Comparison of ENCODE assay signal across 11 cellular contexts in the genomic region with DNA sequence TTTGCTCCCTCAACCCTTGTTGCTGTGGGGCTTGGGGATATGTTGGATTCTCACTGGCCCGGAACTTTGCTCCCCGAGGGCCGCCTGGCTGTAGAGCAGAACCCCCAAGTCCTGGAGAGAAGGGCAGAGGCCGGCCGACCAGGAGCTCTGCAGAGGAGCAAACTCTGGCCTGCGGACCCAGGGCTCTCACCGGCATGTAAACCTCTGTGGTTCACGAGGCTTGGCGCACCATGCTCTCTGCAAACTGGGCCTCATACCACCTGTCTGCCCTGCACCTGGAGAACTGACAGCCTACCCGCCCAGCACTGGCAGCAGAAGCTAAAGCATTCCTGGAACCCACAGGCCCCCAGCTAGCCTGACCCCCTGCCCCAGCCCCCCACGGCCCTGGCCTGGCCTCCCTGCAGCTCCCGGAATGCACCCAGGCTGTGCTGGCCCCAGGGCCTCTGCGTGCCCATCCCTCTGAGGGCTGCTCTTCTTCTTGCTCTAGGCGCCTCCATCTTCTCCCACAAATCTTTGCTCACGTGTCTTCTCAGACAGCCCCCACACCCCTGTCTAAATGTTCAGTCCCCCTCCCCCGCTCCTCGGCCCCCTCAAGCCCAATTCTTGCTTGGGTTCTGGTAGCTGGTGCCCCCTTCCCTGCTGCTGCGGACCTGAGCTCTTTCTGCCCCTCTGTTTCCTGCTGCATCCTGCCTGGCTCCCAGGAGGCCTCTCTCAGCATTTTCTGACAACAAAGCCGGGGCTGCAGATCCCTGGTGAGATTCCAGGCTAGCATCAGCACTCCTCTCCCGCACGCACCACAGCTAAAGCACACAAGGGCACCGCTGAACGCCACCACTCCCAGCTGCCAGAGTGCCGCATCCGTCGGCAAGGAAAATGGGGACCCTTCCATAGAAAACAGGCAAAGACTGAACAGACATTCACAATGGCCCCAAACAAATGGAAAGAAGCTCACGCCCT. TPM values are rescaled to one million over a fixed set of nuclear protein-coding genes. Genes with fewer than 3 reads are reported as not detected.
DNase-seq lines count a peak whose midpoint lies in the region; ATAC-seq and TF ChIP-seq lines count a peak whose summit lies in the region.
"Had no signal": no experiment of that assay in that cellular context is flagged by ENCODE, and none has a peak within 500 bp of the region (broad histone marks: within the 10 kb centered on the region; RNA-seq: fewer than 3 reads in every experiment).

No MANE protein-coding gene starts in this region.

- H3K27ac ChIP-seq in esophagus muscularis mucosa (replicated peaks in 1 of 4), result no peak overlapping the region

- H3K27me3 ChIP-seq in esophagus muscularis mucosa, result peaks cover 0 to 4% (median 0%) of the 10 kb centered on the region in 4 donors
- H3K27me3 ChIP-seq: body of pancreas had no signal

- intact Hi-C loops in esophagus muscularis mucosa (cut with DNase I), result no loop called here

- no peak for ATAC-seq in stimulated activated naive B cell treated with anti-CD40 and anti-IgM and Interleukin-4, amounts not matched to agents 10 μg/mL and 1 μg/mL and 100 μg/mL, for 72 hours (replicated peaks)
- ATAC-seq: body of pancreas had no signal

- H3K4me3 ChIP-seq in esophagus muscularis mucosa, result peak overlapping the region in 3 of 4 donors; percentile 68 to 85 (median 73)
- H3K4me3 ChIP-seq: lung had no signal

- peaks cover 25 to 43% (median 35%) of the 10 kb centered on the region in 4 donors for H3K4me1 ChIP-seq in esophagus muscularis mucosa

- TF ChIP-seq CTCF in esophagus muscularis mucosa (IDR thresholded peaks at IDR 0.05), result no peak

- no peaks in the 10 kb centered on the region for H3K36me3 ChIP-seq in esophagus muscularis mucosa

- DNase-seq in activated naive CD4-positive, alpha-beta T cell treated with anti-CD3 and anti-CD28 coated beads, Interleukin-2, amount 50 U/mL, for 16 hours, result no peak
- peak; percentile 93 for DNase-seq in NCI-H345 (lab: John Stamatoyannopoulos, UW)
- no peak for DNase-seq in esophagus muscularis mucosa (ENCODE audit: extremely low spot score)
- DNase-seq in stimulated activated naive B cell treated with anti-CD40 and anti-IgM and Interleukin-4, amounts not matched to agents 10 μg/mL and 1 μg/mL and 100 μg/mL, for 72 hours, result no peak
- DNase-seq in activated CD4-positive, CD25-positive, alpha-beta regulatory T cell treated with anti-CD3 and anti-CD28 coated beads, Interleukin-2, amount 50 U/mL, for 72 hours, result no peak
- no peak for DNase-seq in GF-D8 (lab: John Stamatoyannopoulos, UW)
- no peak for DNase-seq in NCI-H526 treated with DMSO at 0.1 percent for 48 hours (lab: John Stamatoyannopoulos, UW)
- DNase-seq: body of pancreas, NCI-H524 had no signal

- WGBS in esophagus muscularis mucosa, result 82% methylated on average over 15 of the region's 27 CpGs

- peak overlapping the region; percentile 65 for H3K27ac Mint-ChIP-seq in activated naive CD4-positive, alpha-beta T cell treated with anti-CD3 and anti-CD28 coated beads, Interleukin-2, amount 50 U/mL, for 24 hours
- peak overlapping the region; percentile 49 for H3K27ac Mint-ChIP-seq in stimulated activated naive B cell treated with anti-CD40 and anti-IgM and Interleukin-4, amounts not matched to agents 10 μg/mL and 1 μg/mL and 100 μg/mL, for 72 hours

- H3K9me3 ChIP-seq in esophagus muscularis mucosa, result no peaks in the 10 kb centered on the region
- H3K9me3 ChIP-seq: body of pancreas had no signal

- H3K4me1 Mint-ChIP-seq in activated naive CD4-positive, alpha-beta T cell treated with anti-CD3 and anti-CD28 coated beads, Interleukin-2, amount 50 U/mL, for 24 hours, result no peaks in the 10 kb centered on the region
- H3K4me1 Mint-ChIP-seq in stimulated activated naive B cell treated with anti-CD40 and anti-IgM and Interleukin-4, amounts not matched to agents 10 μg/mL and 1 μg/mL and 100 μg/mL, for 72 hours, result peaks cover 11 to 23% of the 10 kb centered on the region in 2 donors

- H3K9me3 Mint-ChIP-seq in activated naive CD4-positive, alpha-beta T cell treated with anti-CD3 and anti-CD28 coated beads, Interleukin-2, amount 50 U/mL, for 24 hours, result no peaks in the 10 kb centered on the region
- H3K9me3 Mint-ChIP-seq in stimulated activated naive B cell treated with anti-CD40 and anti-IgM and Interleukin-4, amounts not matched to agents 10 μg/mL and 1 μg/mL and 100 μg/mL, for 72 hours, result no peaks in the 10 kb centered on the region

- TF ChIP-seq EP300 in esophagus muscularis mucosa (IDR thresholded peaks at IDR 0.05), result no peak

- no peaks in the 10 kb centered on the region for H3K27me3 Mint-ChIP-seq in activated naive CD4-positive, alpha-beta T cell treated with anti-CD3 and anti-CD28 coated beads, Interleukin-2, amount 50 U/mL, for 24 hours
- H3K27me3 Mint-ChIP-seq in stimulated activated naive B cell treated with anti-CD40 and anti-IgM and Interleukin-4, amounts not matched to agents 10 μg/mL and 1 μg/mL and 100 μg/mL, for 72 hours, result peaks cover 16 to 29% of the 10 kb centered on the region in 2 donors

- H3K36me3 Mint-ChIP-seq in activated naive CD4-positive, alpha-beta T cell treated with anti-CD3 and anti-CD28 coated beads, Interleukin-2, amount 50 U/mL, for 24 hours, result no peaks in the 10 kb centered on the region
- H3K36me3 Mint-ChIP-seq in stimulated activated naive B cell treated with anti-CD40 and anti-IgM and Interleukin-4, amounts not matched to agents 10 μg/mL and 1 μg/mL and 100 μg/mL, for 72 hours, result no peaks in the 10 kb centered on the region

- peak overlapping the region; percentile 75 for H3K4me3 Mint-ChIP-seq in activated naive CD4-positive, alpha-beta T cell treated with anti-CD3 and anti-CD28 coated beads, Interleukin-2, amount 50 U/mL, for 24 hours
- peak overlapping the region; percentile 55 to 62 for H3K4me3 Mint-ChIP-seq in stimulated activated naive B cell treated with anti-CD40 and anti-IgM and Interleukin-4, amounts not matched to agents 10 μg/mL and 1 μg/mL and 100 μg/mL, for 72 hours

- TF ChIP-seq POLR2A in esophagus muscularis mucosa (IDR thresholded peaks at IDR 0.05; ENCODE audit: low read depth), result no peak

RNA-seq across cellular contexts. Expression of gene ACTG1, which starts 23.3 kb away (rescaled TPM):
- total RNA-seq in esophagus muscularis mucosa, result 1,000 to 10,000 TPM in 3 of 4 donors, 100 to 1,000 TPM in 1; 972 to 1,850 (median 1,126) TPM

RNA-seq across cellular contexts. Expression of gene FSCN2, which starts 38.9 kb away (rescaled TPM):
- 1 to 10 TPM; 1.2 to 2.4 (median 1.7) TPM for total RNA-seq in esophagus muscularis mucosa
